Comparison of ENCODE assay signal across 8 cellular contexts in genomic region chr16:528111-529011, GRCh38. TPM values are rescaled to one million over a fixed set of nuclear protein-coding genes. Genes with fewer than 3 reads are reported as not detected.
DNase-seq lines count a peak whose midpoint lies in the region; ATAC-seq and TF ChIP-seq lines count a peak whose summit lies in the region.

No MANE protein-coding gene starts in this region.

- ATAC-seq in HG02642 (IDR thresholded peaks at IDR 0.05; ENCODE audit: poor library complexity, unreplicated experiment) (peak; percentile 10), HG02610 (IDR thresholded peaks at IDR 0.05; ENCODE audit: unreplicated experiment) (no peak)

- peaks cover 81% of the 10 kb centered on the region for H3K79me2 ChIP-seq in PC-9 (ENCODE audit: low read depth)

- H2AFZ ChIP-seq in PC-9 = no peak overlapping the region

- intact Hi-C loops in PC-9 (cut with micrococcal nuclease; ENCODE audit: unreplicated experiment) = loop anchor here (5.0 kb wide), 2 partner anchors 101 to 154 kb away; partner anchors contain the start of genes JMJD8, RAB11FIP3 and STUB1

- peaks cover 68% of the 10 kb centered on the region for H4K20me1 ChIP-seq in PC-9 (ENCODE audit: insufficient read depth)

- POLR2A ChIA-PET in PC-9 (lab: Charles Lee; ENCODE audit: unreplicated experiment) = interaction anchor here (0.5 kb wide), 1 partner anchor 380 kb away, joined by 5 read pairs; no protein-coding TSS in a partner anchor

- H3K27me3 ChIP-seq in PC-9 (ENCODE audit: insufficient read depth, low read depth) (no peaks in the 10 kb centered on the region), adipocyte (replicated peaks; ENCODE audit: control insufficient read depth, insufficient read depth, low read length) (no peaks in the 10 kb centered on the region)

- CTCF ChIA-PET in PC-9 (lab: Charles Lee) = no interaction called here

- H3K36me3 ChIP-seq in PC-9 (ENCODE audit: low read depth) (no peaks in the 10 kb centered on the region), adipocyte (ENCODE audit: control insufficient read depth, insufficient read depth, low read length, severe bottlenecking) (no peaks in the 10 kb centered on the region)

- peak; percentile 47 for DNase-seq in GM04504 (ENCODE audit: low read depth)
- peak; percentile 72 to 73 for DNase-seq in PC-9
- peak; percentile 73 for DNase-seq in adipocyte (ENCODE audit: low read depth)
- peak; percentile 73 for DNase-seq in iris pigment epithelial cell (ENCODE audit: low read depth)
- peak; percentile 27 for DNase-seq in stimulated activated CD4-positive, alpha-beta T cell treated with anti-CD3 and anti-CD28 coated beads, Interleukin-2, amount 100 ng/mL, for 4 hours (ENCODE audit: low read depth)
- DNase-seq in 8988T = no peak

- H3K9me3 ChIP-seq in PC-9 (ENCODE audit: insufficient read depth, low read depth) (no peaks in the 10 kb centered on the region), adipocyte (ENCODE audit: control insufficient read depth, low read length) (no peaks in the 10 kb centered on the region)

- peaks cover 47% of the 10 kb centered on the region for H3F3A ChIP-seq in PC-9 (ENCODE audit: insufficient read depth, low read depth)

- H3K4me2 ChIP-seq in PC-9 = peak overlapping the region; percentile 94

- H3K4me3 ChIP-seq in PC-9 = peak overlapping the region; percentile 90
- H3K4me3 ChIP-seq in adipocyte (ENCODE audit: low read length) = peak overlapping the region; percentile 94

- BruUV-seq in PC-9 (replicated peaks; lab: Mats Ljungman, UMichigan) = TSS peak; percentile 64

- H3K4me1 ChIP-seq in PC-9 (replicated peaks; ENCODE audit: insufficient read depth) (peaks cover 32% of the 10 kb centered on the region), adipocyte (ENCODE audit: control insufficient read depth, insufficient read depth, low read length) (peaks cover 41% of the 10 kb centered on the region)

- H3K9me2 ChIP-seq in PC-9 (ENCODE audit: insufficient read depth) = no peaks in the 10 kb centered on the region

- peak overlapping the region; percentile 98 for H3K9ac ChIP-seq in adipocyte (ENCODE audit: low read length)

- H3K27ac ChIP-seq in PC-9 = peak overlapping the region; percentile 76

- TF ChIP-seq CTCF in PC-9 (conservative IDR thresholded peaks at IDR 0.05) = no peak

RNA-seq across cellular contexts. Expression of gene CAPN15, which starts 0.8 kb away (rescaled TPM):
- total RNA-seq in PC-9 (2021) = 66.8 and 68.9 TPM in 2 replicates

RNA-seq across cellular contexts. Expression of gene PRR35, which starts 31.8 kb away (rescaled TPM):
- total RNA-seq in PC-9 (2021) = 0.35 TPM in 1 of 2 replicates, not detected in the other

RNA-seq across cellular contexts. Expression of gene NHLRC4, which starts 38.4 kb away (rescaled TPM):
- not detected in 2 replicates for total RNA-seq in PC-9 (2021)

RNA-seq across cellular contexts. Expression of gene PIGQ, which starts 41.4 kb away (rescaled TPM):
- 72.5 and 96.1 TPM in 2 replicates for total RNA-seq in PC-9 (2021)
